ENCODE assay signal across 14 cellular contexts in the genomic region with DNA sequence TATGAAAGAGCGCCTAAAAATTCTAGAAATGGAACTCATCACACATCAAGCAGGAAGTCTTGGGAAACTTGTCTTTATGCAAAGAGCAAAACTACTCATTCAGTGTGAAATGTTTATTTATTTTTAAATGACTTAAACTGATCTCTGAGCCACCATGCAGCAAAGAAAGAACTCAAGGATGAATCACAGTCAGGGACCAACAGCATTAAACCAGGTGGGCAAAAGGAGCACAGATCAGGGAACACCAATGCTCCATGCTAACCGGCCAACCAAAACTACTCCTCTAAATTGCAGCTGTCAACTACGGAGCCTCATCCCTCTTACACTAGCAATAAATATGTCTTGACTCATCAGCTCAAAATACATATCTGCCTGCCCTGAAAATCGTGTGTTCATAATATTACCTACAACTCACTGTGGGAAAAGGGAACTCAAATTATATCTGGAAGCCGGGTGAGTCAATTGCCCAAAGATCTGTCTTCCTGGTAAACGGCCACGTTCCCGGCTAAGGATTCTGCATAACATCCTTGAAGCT.
DNase-seq lines count a peak whose midpoint lies in the region; ATAC-seq, FAIRE-seq and TF ChIP-seq lines count a peak whose summit lies in the region.
"Had no signal": no experiment of that assay in that cellular context is flagged by ENCODE, and none has a peak within 500 bp of the region (broad histone marks: within the 10 kb centered on the region; RNA-seq: fewer than 3 reads in every experiment).

No MANE protein-coding gene starts in this region.

- H3K4me1 ChIP-seq in right cardiac atrium (ENCODE audit: control insufficient read depth, insufficient read depth, low read length) (peaks cover 13% of the 10 kb centered on the region), foreskin keratinocyte (peaks cover 46% of the 10 kb centered on the region)

- H3K4me3 ChIP-seq in right cardiac atrium (ENCODE audit: low read length) (no peak overlapping the region), WERI-Rb-1 (ENCODE audit: low read depth, low read length) (no peak overlapping the region)
- H3K4me3 ChIP-seq: dorsolateral prefrontal cortex, tibial nerve had no signal

- 82% methylated on average over 8 of the region's 8 CpGs for WGBS in right cardiac atrium

- H3K9me3 ChIP-seq in right cardiac atrium (ENCODE audit: control insufficient read depth, low read length) (no peaks in the 10 kb centered on the region), WERI-Rb-1 (ENCODE audit: severe bottlenecking) (no peaks in the 10 kb centered on the region)
- H3K9me3 ChIP-seq: tibial nerve had no signal

- DNase-seq in left ventricle myocardium superior = no peak
- no peak for DNase-seq in right cardiac atrium
- DNase-seq in amniotic epithelial cell (ENCODE audit: low read depth) = peak; percentile 94
- DNase-seq in foreskin keratinocyte = peak; percentile 97 to 99
- no peak for DNase-seq in WERI-Rb-1
- DNase-seq in GM19239 (ENCODE audit: insufficient read length, low spot score) = no peak
- no peak for DNase-seq in C1 segment of cervical spinal cord (lab: John Stamatoyannopoulos, UW)
- DNase-seq: activated CD8-positive, alpha-beta T cell treated with anti-CD3 and anti-CD28 coated beads, Interleukin-2, amount 10 ng/mL, durations not matched to agents 7 days and 5 days; dorsolateral prefrontal cortex; NCI-H1694; NK-92 treated with Interleukin-12 subunit alpha and Interleukin-12 subunit beta, amount 100 ng/mL, for 24 hours; T-helper 2 cell had no signal

- no peak for FAIRE-seq in GM19239 (lab: Jason Lieb, UNC)

- no peaks in the 10 kb centered on the region for H3K36me3 ChIP-seq in WERI-Rb-1
- H3K36me3 ChIP-seq: tibial nerve had no signal

- no peak overlapping the region for H3K27ac ChIP-seq in right cardiac atrium (ENCODE audit: low read length)
- peak overlapping the region; percentile 77 for H3K27ac ChIP-seq in foreskin keratinocyte
- H3K27ac ChIP-seq in WERI-Rb-1 = no peak overlapping the region
- H3K27ac ChIP-seq: dorsolateral prefrontal cortex, tibial nerve had no signal

- peak; percentile 41 for ATAC-seq in left ventricle myocardium superior
- no peak for ATAC-seq in right cardiac atrium
- peak; percentile 95 for ATAC-seq in foreskin keratinocyte
- no peak for ATAC-seq in HG03097 (IDR thresholded peaks at IDR 0.05; ENCODE audit: low FRiP score, unreplicated experiment)
- ATAC-seq: activated CD8-positive, alpha-beta T cell treated with anti-CD3 and anti-CD28 coated beads, Interleukin-2, amount 10 ng/mL, durations not matched to agents 7 days and 5 days had no signal

- H3K27me3 ChIP-seq in right cardiac atrium (ENCODE audit: control insufficient read depth, insufficient read depth) (no peaks in the 10 kb centered on the region), foreskin keratinocyte (no peaks in the 10 kb centered on the region), WERI-Rb-1 (ENCODE audit: insufficient read depth, low read depth, severe bottlenecking) (no peaks in the 10 kb centered on the region)
- H3K27me3 ChIP-seq: dorsolateral prefrontal cortex, tibial nerve had no signal

- no peak for TF ChIP-seq CTCF in foreskin keratinocyte (conservative IDR thresholded peaks at IDR 0.05)
- no peak for TF ChIP-seq CTCF in WERI-Rb-1 (IDR thresholded peaks at IDR 0.05; ENCODE audit: low read depth, low read length)

- intact Hi-C loops in left ventricle myocardium superior (cut with micrococcal nuclease) = no loop called here
- intact Hi-C loops in right cardiac atrium (cut with DNase I) = no loop called here

Comparison
In these comparisons a context has a peak if more than half of its experiments do, and no peak if none do; other contexts are left out.
1. ATAC-seq: peak in left ventricle myocardium superior (single experiment) and foreskin keratinocyte (single experiment); none in right cardiac atrium (0 of 2) and HG03097 (single experiment).
2. DNase-seq: peak in amniotic epithelial cell (single experiment) and foreskin keratinocyte (2 of 2); none in left ventricle myocardium superior (single experiment), right cardiac atrium (0 of 3), WERI-Rb-1 (single experiment), GM19239 (single experiment) and C1 segment of cervical spinal cord (0 of 14).